Comparison of ENCODE assay signal across 8 cellular contexts in the genomic region with DNA sequence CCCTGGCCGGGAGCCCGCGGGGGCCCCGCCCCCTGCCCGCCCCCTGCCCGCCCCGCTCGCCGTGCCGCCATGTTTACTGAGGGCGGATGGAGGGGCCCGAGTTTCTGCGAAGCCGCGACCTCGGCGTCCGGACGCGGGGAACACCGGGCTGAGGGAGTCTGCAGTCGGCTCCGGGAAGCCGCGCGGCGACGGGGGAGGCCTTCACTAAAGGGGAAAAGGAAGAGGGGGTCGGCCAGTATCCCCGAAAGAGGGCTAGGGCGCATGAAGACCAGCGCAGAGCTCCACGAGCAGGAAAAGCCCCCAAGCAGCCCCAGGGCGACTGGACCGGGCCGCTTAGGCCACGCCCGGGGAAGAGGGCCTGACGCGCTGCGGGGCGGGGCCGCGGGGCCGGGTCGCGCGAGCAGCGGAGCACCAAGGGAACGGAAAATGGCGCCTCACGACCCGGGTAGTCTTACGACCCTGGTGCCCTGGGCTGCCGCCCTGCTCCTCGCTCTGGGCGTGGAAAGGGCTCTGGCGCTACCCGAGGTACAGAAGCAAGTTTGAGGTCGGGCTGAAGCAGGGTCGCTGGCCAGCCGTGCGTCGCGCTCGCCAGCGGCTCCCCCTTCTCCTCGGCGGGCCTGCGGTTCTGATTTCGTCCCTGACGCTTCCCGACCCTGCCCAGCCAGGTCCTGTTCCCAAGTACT. TPM values are rescaled to one million over a fixed set of nuclear protein-coding genes. Genes with fewer than 3 reads are reported as not detected.
DNase-seq lines count a peak whose midpoint lies in the region; ATAC-seq and TF ChIP-seq lines count a peak whose summit lies in the region.

A gene with protein sequence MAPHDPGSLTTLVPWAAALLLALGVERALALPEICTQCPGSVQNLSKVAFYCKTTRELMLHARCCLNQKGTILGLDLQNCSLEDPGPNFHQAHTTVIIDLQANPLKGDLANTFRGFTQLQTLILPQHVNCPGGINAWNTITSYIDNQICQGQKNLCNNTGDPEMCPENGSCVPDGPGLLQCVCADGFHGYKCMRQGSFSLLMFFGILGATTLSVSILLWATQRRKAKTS (plus strand): TSS at position 99 of the 683 bp plus-strand sequence. CDS start 328 bp downstream, at position 427.
A gene (minus strand): TSS at position 326 of the 683 bp plus-strand sequence. CDS start 4,618 bp downstream, outside the sequence.

- ATAC-seq in GM18520 (IDR thresholded peaks at IDR 0.05; ENCODE audit: unreplicated experiment) (peak; percentile 67), HG03039 (IDR thresholded peaks at IDR 0.05; ENCODE audit: unreplicated experiment) (peak; percentile 84), aorta (ENCODE audit: low FRiP score) (peak; percentile 99)

- H3K9me3 ChIP-seq in aorta (ENCODE audit: control insufficient read depth, low read length), result no peaks in the 10 kb centered on the region

- DNase-seq in NCI-H2081 (lab: John Stamatoyannopoulos, UW), result peak; percentile 89 to 92
- peak; percentile 80 for DNase-seq in T1000 (lab: John Stamatoyannopoulos, UW)
- peak; percentile 54 for DNase-seq in astrocyte of the cerebellum (ENCODE audit: low read depth)
- peak; percentile 98 for DNase-seq in hepatic stellate cell (ENCODE audit: low spot score)
- peak; percentile 99 for DNase-seq in retina
- DNase-seq in aorta, result peak; percentile 93 to 96

- peak within 1 kb of the TSS; percentile 65 to 97 for H3K27ac ChIP-seq in aorta (ENCODE audit: low read depth in 1 of 2, low read length in 2 of 2)

- intact Hi-C loops in aorta (cut with DNase I), result loop anchor here in 1 of 2 donors (5.0 kb wide), 1 partner anchor 80 kb away; a partner anchor contains a TSS

- no peaks in the 10 kb centered on the region for H3K4me1 ChIP-seq in aorta (ENCODE audit: control insufficient read depth in 1 of 2, insufficient read depth in 2 of 2, low read length in 2 of 2)

- WGBS in aorta, 2 donors, result 1% methylated on average over 55 to 73 of the region's 73 CpGs

- H3K36me3 ChIP-seq in aorta (ENCODE audit: control insufficient read depth in 1 of 2, insufficient read depth in 2 of 2, low read length in 1 of 2), result peaks cover 0 to 2% of the 10 kb centered on the region in 2 donors

- no peaks in the 10 kb centered on the region for H3K27me3 ChIP-seq in aorta (ENCODE audit: control insufficient read depth in 1 of 2, insufficient read depth in 2 of 2, low read length in 1 of 2)

- in situ Hi-C loops in astrocyte of the cerebellum (cut with HindIII; ENCODE audit: low sequenced_read_pairs), result no loop called here

- TF ChIP-seq CTCF in astrocyte of the cerebellum (IDR thresholded peaks at IDR 0.05; ENCODE audit: low read depth, low read length, missing control alignments), result no peak

- peak within 1 kb of the TSS; percentile 76 for H3K4me3 ChIP-seq in astrocyte of the cerebellum (ENCODE audit: low read depth, low read length)
- H3K4me3 ChIP-seq in aorta (ENCODE audit: low read length in 2 of 2), result peak within 1 kb of the TSS; percentile 63 to 83

RNA-seq across cellular contexts. Expression of the first gene that starts in this region (rescaled TPM):
- 10 to 100 TPM; 66.9 to 93.8 TPM for total RNA-seq in aorta
- polyA plus RNA-seq in aorta, result 100 to 1,000 TPM; 144 to 176 TPM

RNA-seq across cellular contexts. Expression of the second gene that starts in this region (rescaled TPM):
- total RNA-seq in aorta, result 10 to 100 TPM; 17.9 to 21.3 TPM
- 10 to 100 TPM; 16.4 to 24.7 TPM for polyA plus RNA-seq in aorta

Comparison
In these comparisons a context has a peak if more than half of its experiments do, and no peak if none do; other contexts are left out.
1. Peak in every context shown above with its lines: DNase-seq, ATAC-seq, H3K4me3 ChIP-seq and H3K27ac ChIP-seq.